Comparison of ENCODE assay signal across 8 cellular contexts in genomic region chr22:32528984-32529982, GRCh38. TPM values are rescaled to one million over a fixed set of nuclear protein-coding genes. Genes with fewer than 3 reads are reported as not detected.
DNase-seq lines count a peak whose midpoint lies in the region; ATAC-seq and TF ChIP-seq lines count a peak whose summit lies in the region.

No MANE protein-coding gene starts in this region.

- H3K4me3 Mint-ChIP-seq in activated T-cell treated with anti-CD3 and anti-CD28 coated beads, Interleukin-2, amount 50 U/mL, for 72 hours = no peak overlapping the region
- H3K4me3 Mint-ChIP-seq in natural killer cell = no peak overlapping the region
- H3K4me3 Mint-ChIP-seq in stimulated activated effector memory CD8-positive, alpha-beta T cell treated with anti-CD3 and anti-CD28 coated beads, Interleukin-12 subunit alpha, Interleukin-12 subunit beta, amount 100 ng/mL, for 72 hours = no peak overlapping the region

- H3K27me3 Mint-ChIP-seq in activated T-cell treated with anti-CD3 and anti-CD28 coated beads, Interleukin-2, amount 50 U/mL, for 72 hours (ENCODE audit: low read depth) = peaks cover 7% of the 10 kb centered on the region
- H3K27me3 Mint-ChIP-seq in natural killer cell (ENCODE audit: low read depth in 2 of 2) = peaks cover 0 to 7% of the 10 kb centered on the region in 2 donors

- intact Hi-C loops in natural killer cell (cut with micrococcal nuclease) = loop anchor here (1.0 to 5.0 kb wide), 2 partner anchors 268 to 458 kb away; no protein-coding TSS in a partner anchor

- peak; percentile 67 for TF ChIP-seq CTCF in GM20000 (IDR thresholded peaks at IDR 0.05; ENCODE audit: extremely low read depth, missing control alignments)
- peak; percentile 85 for TF ChIP-seq CTCF in fibroblast of mammary gland (conservative IDR thresholded peaks at IDR 0.05; ENCODE audit: control insufficient read depth, insufficient read depth, low read depth, low read length)
- TF ChIP-seq CTCF in natural killer cell (IDR thresholded peaks at IDR 0.05) = peak; percentile 63

- no peak overlapping the region for H3K4me3 ChIP-seq in fibroblast of mammary gland (ENCODE audit: control insufficient read depth, low read depth, low read length)

- no peaks in the 10 kb centered on the region for H3K4me1 Mint-ChIP-seq in activated T-cell treated with anti-CD3 and anti-CD28 coated beads, Interleukin-2, amount 50 U/mL, for 72 hours (ENCODE audit: low read depth)
- no peaks in the 10 kb centered on the region for H3K4me1 Mint-ChIP-seq in natural killer cell
- H3K4me1 Mint-ChIP-seq in stimulated activated effector memory CD8-positive, alpha-beta T cell treated with anti-CD3 and anti-CD28 coated beads, Interleukin-12 subunit alpha, Interleukin-12 subunit beta, amount 100 ng/mL, for 72 hours = no peaks in the 10 kb centered on the region

- ATAC-seq in activated T-cell treated with anti-CD3 and anti-CD28 coated beads, Interleukin-2, amount 50 U/mL, for 72 hours (replicated peaks in 1 of 2) = peak; percentile 75 to 80
- ATAC-seq in natural killer cell = peak; percentile 49 to 81 (median 57)
- peak; percentile 77 for ATAC-seq in stimulated activated effector memory CD8-positive, alpha-beta T cell treated with anti-CD3 and anti-CD28 coated beads, Interleukin-12 subunit alpha, Interleukin-12 subunit beta, amount 100 ng/mL, for 72 hours

- DNase-seq in AG08396 (ENCODE audit: low spot score) (peak; percentile 86), GM20000 (ENCODE audit: low spot score) (peak; percentile 79), OCI-M1 (lab: John Stamatoyannopoulos, UW) (peak; percentile 90), fibroblast of mammary gland (ENCODE audit: low read depth) (peak; percentile 86), natural killer cell (peak; percentile 35), NCI-H526 treated with DMSO at 0.1 percent for 48 hours (lab: John Stamatoyannopoulos, UW) (no peak)
- DNase-seq in activated T-cell treated with anti-CD3 and anti-CD28 coated beads, Interleukin-2, amount 50 U/mL, for 72 hours = peak; percentile 69 to 70
- peak; percentile 47 to 75 for DNase-seq in stimulated activated effector memory CD8-positive, alpha-beta T cell treated with anti-CD3 and anti-CD28 coated beads, Interleukin-12 subunit alpha, Interleukin-12 subunit beta, amount 100 ng/mL, for 72 hours (ENCODE audit: low spot score in 2 of 2)

- H3K9me3 Mint-ChIP-seq in activated T-cell treated with anti-CD3 and anti-CD28 coated beads, Interleukin-2, amount 50 U/mL, for 72 hours = no peaks in the 10 kb centered on the region
- no peaks in the 10 kb centered on the region for H3K9me3 Mint-ChIP-seq in natural killer cell
- no peaks in the 10 kb centered on the region for H3K9me3 Mint-ChIP-seq in stimulated activated effector memory CD8-positive, alpha-beta T cell treated with anti-CD3 and anti-CD28 coated beads, Interleukin-12 subunit alpha, Interleukin-12 subunit beta, amount 100 ng/mL, for 72 hours

- no peaks in the 10 kb centered on the region for H3K36me3 Mint-ChIP-seq in activated T-cell treated with anti-CD3 and anti-CD28 coated beads, Interleukin-2, amount 50 U/mL, for 72 hours (ENCODE audit: insufficient read depth in 2 of 2)
- H3K36me3 Mint-ChIP-seq in natural killer cell = no peaks in the 10 kb centered on the region
- H3K36me3 Mint-ChIP-seq in stimulated activated effector memory CD8-positive, alpha-beta T cell treated with anti-CD3 and anti-CD28 coated beads, Interleukin-12 subunit alpha, Interleukin-12 subunit beta, amount 100 ng/mL, for 72 hours = no peaks in the 10 kb centered on the region

- H3K27ac Mint-ChIP-seq in activated T-cell treated with anti-CD3 and anti-CD28 coated beads, Interleukin-2, amount 50 U/mL, for 72 hours = no peak overlapping the region
- H3K27ac Mint-ChIP-seq in natural killer cell = no peak overlapping the region
- H3K27ac Mint-ChIP-seq in stimulated activated effector memory CD8-positive, alpha-beta T cell treated with anti-CD3 and anti-CD28 coated beads, Interleukin-12 subunit alpha, Interleukin-12 subunit beta, amount 100 ng/mL, for 72 hours = no peak overlapping the region

RNA-seq across cellular contexts. Expression of gene FBXO7, which starts 54.7 kb away (rescaled TPM):
- 100 to 1,000 TPM in 1 of 2 donors, 10 to 100 TPM in 1; 96.1 to 103 TPM for total RNA-seq in activated T-cell treated with anti-CD3 and anti-CD28 coated beads, Interleukin-2, amount 50 U/mL, for 72 hours
- 100 to 1,000 TPM; 173 to 208 (median 198) TPM for total RNA-seq in natural killer cell
